In the genomic region with DNA sequence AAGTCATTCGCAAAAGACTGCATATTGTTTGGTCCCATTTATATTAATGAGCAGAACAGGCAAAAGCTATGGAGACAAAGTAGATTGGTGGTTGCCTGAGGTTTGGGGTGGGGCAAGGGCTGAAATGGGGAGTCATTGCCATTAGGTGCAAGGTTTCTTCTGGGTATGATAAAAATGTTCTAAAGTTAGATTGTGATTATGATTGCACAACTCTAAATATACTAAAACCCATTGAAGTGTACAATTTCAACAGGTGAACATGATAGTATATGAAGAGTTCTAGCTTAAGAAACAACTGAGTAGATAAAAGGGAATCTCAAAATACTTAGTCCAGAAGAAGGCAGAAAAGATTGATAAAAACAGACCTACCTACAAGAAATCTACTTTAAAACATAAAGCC, we compare ENCODE assay signal across 29 cellular contexts.
"Had no signal": no experiment of that assay in that cellular context is flagged by ENCODE, and none has a peak within 500 bp of the region (broad histone marks: within the 10 kb centered on the region; RNA-seq: fewer than 3 reads in every experiment).

No MANE protein-coding gene starts in this region.

- H3K27ac Mint-ChIP-seq: activated CD4-positive, alpha-beta memory T cell treated with anti-CD3 and anti-CD28 coated beads, Interleukin-2, amount 10 ng/mL, durations not matched to agents 7 days and 5 days; activated CD4-positive, alpha-beta T cell treated with anti-CD3 and anti-CD28 coated beads, Interleukin-2, amount 10 ng/mL, durations not matched to agents 7 days and 5 days; activated naive CD4-positive, alpha-beta T cell treated with anti-CD3 and anti-CD28 coated beads, Interleukin-2, amount 10 ng/mL, durations not matched to agents 7 days and 5 days; activated naive CD8-positive, alpha-beta T cell treated with anti-CD3 and anti-CD28 coated beads, Interleukin-2, amount 10 ng/mL, durations not matched to agents 7 days and 5 days; activated T-cell treated with anti-CD3 and anti-CD28 coated beads, Interleukin-2, amount 50 U/mL, for 24 hours; activated T-cell treated with anti-CD3 and anti-CD28 coated beads, Interleukin-2, amount 50 U/mL, for 72 hours; brain had no signal

- H3K4me3 Mint-ChIP-seq: activated CD4-positive, alpha-beta memory T cell treated with anti-CD3 and anti-CD28 coated beads, Interleukin-2, amount 10 ng/mL, durations not matched to agents 7 days and 5 days; activated CD4-positive, alpha-beta T cell treated with anti-CD3 and anti-CD28 coated beads, Interleukin-2, amount 10 ng/mL, durations not matched to agents 7 days and 5 days; activated naive CD4-positive, alpha-beta T cell treated with anti-CD3 and anti-CD28 coated beads, Interleukin-2, amount 10 ng/mL, durations not matched to agents 7 days and 5 days; activated naive CD8-positive, alpha-beta T cell treated with anti-CD3 and anti-CD28 coated beads, Interleukin-2, amount 10 ng/mL, durations not matched to agents 7 days and 5 days; activated T-cell treated with anti-CD3 and anti-CD28 coated beads, Interleukin-2, amount 50 U/mL, for 24 hours; activated T-cell treated with anti-CD3 and anti-CD28 coated beads, Interleukin-2, amount 50 U/mL, for 72 hours; brain had no signal

- H3K27ac ChIP-seq: ascending aorta, breast epithelium, cardiac muscle cell, colonic mucosa, epithelial cell of prostate, esophagus squamous epithelium, gastroesophageal sphincter, heart right ventricle had no signal

- H3K4me3 ChIP-seq: ascending aorta, breast epithelium, cardiac muscle cell, colonic mucosa, esophagus squamous epithelium, gastroesophageal sphincter, heart right ventricle had no signal

- H3K27me3 ChIP-seq: ascending aorta, breast epithelium, cardiac muscle cell, colonic mucosa, esophagus squamous epithelium, gastroesophageal sphincter, heart right ventricle had no signal

- H3K4me1 Mint-ChIP-seq: activated naive CD4-positive, alpha-beta T cell treated with anti-CD3 and anti-CD28 coated beads, Interleukin-2, amount 10 ng/mL, durations not matched to agents 7 days and 5 days; brain had no signal

- H3K9me3 ChIP-seq: ascending aorta, breast epithelium, colonic mucosa, esophagus squamous epithelium, gastroesophageal sphincter, heart right ventricle had no signal

- H3K4me1 ChIP-seq: ascending aorta, breast epithelium, colonic mucosa had no signal

- H3K36me3 ChIP-seq: ascending aorta, breast epithelium, cardiac muscle cell, colonic mucosa had no signal

- H3K27me3 Mint-ChIP-seq: activated CD4-positive, alpha-beta memory T cell treated with anti-CD3 and anti-CD28 coated beads, Interleukin-2, amount 10 ng/mL, durations not matched to agents 7 days and 5 days; activated CD4-positive, alpha-beta T cell treated with anti-CD3 and anti-CD28 coated beads, Interleukin-2, amount 10 ng/mL, durations not matched to agents 7 days and 5 days; activated naive CD4-positive, alpha-beta T cell treated with anti-CD3 and anti-CD28 coated beads, Interleukin-2, amount 10 ng/mL, durations not matched to agents 7 days and 5 days; activated naive CD8-positive, alpha-beta T cell treated with anti-CD3 and anti-CD28 coated beads, Interleukin-2, amount 10 ng/mL, durations not matched to agents 7 days and 5 days; activated T-cell treated with anti-CD3 and anti-CD28 coated beads, Interleukin-2, amount 50 U/mL, for 24 hours; brain had no signal

- ATAC-seq: activated naive CD4-positive, alpha-beta T cell treated with anti-CD3 and anti-CD28 coated beads, Interleukin-2, amount 50 U/mL, for 72 hours; activated T-cell treated with anti-CD3 and anti-CD28 coated beads, Interleukin-2, amount 50 U/mL, for 72 hours; gastroesophageal sphincter; heart right ventricle had no signal

- DNase-seq: activated CD4-positive, alpha-beta memory T cell treated with anti-CD3 and anti-CD28 coated beads, Interleukin-2, amount 10 ng/mL, durations not matched to agents 7 days and 5 days; activated CD4-positive, alpha-beta T cell treated with anti-CD3 and anti-CD28 coated beads for 4 hours; activated CD4-positive, alpha-beta T cell treated with anti-CD3 and anti-CD28 coated beads, Interleukin-2, amount 10 ng/mL, durations not matched to agents 7 days and 5 days; activated CD4-positive, alpha-beta T cell treated with anti-CD3 and anti-CD28 coated beads, Interleukin-2, amount 50 U/mL, for 4 hours; activated CD4-positive, CD25-positive, alpha-beta regulatory T cell; activated CD4-positive, CD25-positive, alpha-beta regulatory T cell treated with anti-CD3 and anti-CD28 coated beads, Interleukin-2, amount 50 U/mL, for 72 hours; activated CD8-positive, alpha-beta memory T cell treated with anti-CD3 and anti-CD28 coated beads, Interleukin-2, amount 50 U/mL, for 48 hours; activated gamma-delta T cell; activated naive CD4-positive, alpha-beta T cell; activated naive CD4-positive, alpha-beta T cell treated with anti-CD3 and anti-CD28 coated beads, Interleukin-2, amount 10 ng/mL, durations not matched to agents 7 days and 5 days; activated naive CD8-positive, alpha-beta T cell treated with anti-CD3 and anti-CD28 coated beads, Interleukin-2, amount 10 ng/mL, durations not matched to agents 7 days and 5 days; activated T-cell treated with anti-CD3 and anti-CD28 coated beads for 4 hours; activated T-cell treated with anti-CD3 and anti-CD28 coated beads, Interleukin-2, amount 50 U/mL, for 24 hours; activated T-cell treated with anti-CD3 and anti-CD28 coated beads, Interleukin-2, amount 50 U/mL, for 72 hours; central memory CD4-positive, alpha-beta T cell; cerebellar nuclear complex; colonic mucosa; effector CD8-positive, alpha-beta T cell; esophagus squamous epithelium; foreskin melanocyte; heart right ventricle; T-helper 2 cell had no signal
